Comparison of ENCODE assay signal across 1 cellular context in the genomic region with DNA sequence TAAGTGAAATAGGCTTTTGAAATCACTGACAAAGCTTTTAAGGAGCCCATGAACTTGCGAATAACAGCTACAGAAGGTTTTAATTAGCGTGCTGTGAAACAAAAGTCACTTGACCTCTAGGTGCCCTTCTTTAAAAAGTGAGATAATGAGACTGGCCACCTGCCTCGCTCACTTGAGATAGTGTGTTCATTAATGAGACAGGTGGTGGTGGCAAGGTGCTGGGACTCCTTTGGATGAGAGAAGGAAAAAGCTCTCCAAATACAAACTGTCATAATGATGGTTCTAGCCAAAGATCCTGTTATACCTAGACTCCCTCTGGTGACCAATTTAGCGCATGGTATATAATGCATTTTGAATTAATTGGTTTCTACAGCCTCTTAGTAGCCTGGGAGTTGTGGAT.
TF ChIP-seq lines count a peak whose summit lies in the region.

No MANE protein-coding gene starts in this region.

TF ChIP-seq in GM23338, 12 proteins besides CTCF, POLR2A, EP300 and RAD21 (continued from another document):
- TF ChIP-seq, protein P1, sequence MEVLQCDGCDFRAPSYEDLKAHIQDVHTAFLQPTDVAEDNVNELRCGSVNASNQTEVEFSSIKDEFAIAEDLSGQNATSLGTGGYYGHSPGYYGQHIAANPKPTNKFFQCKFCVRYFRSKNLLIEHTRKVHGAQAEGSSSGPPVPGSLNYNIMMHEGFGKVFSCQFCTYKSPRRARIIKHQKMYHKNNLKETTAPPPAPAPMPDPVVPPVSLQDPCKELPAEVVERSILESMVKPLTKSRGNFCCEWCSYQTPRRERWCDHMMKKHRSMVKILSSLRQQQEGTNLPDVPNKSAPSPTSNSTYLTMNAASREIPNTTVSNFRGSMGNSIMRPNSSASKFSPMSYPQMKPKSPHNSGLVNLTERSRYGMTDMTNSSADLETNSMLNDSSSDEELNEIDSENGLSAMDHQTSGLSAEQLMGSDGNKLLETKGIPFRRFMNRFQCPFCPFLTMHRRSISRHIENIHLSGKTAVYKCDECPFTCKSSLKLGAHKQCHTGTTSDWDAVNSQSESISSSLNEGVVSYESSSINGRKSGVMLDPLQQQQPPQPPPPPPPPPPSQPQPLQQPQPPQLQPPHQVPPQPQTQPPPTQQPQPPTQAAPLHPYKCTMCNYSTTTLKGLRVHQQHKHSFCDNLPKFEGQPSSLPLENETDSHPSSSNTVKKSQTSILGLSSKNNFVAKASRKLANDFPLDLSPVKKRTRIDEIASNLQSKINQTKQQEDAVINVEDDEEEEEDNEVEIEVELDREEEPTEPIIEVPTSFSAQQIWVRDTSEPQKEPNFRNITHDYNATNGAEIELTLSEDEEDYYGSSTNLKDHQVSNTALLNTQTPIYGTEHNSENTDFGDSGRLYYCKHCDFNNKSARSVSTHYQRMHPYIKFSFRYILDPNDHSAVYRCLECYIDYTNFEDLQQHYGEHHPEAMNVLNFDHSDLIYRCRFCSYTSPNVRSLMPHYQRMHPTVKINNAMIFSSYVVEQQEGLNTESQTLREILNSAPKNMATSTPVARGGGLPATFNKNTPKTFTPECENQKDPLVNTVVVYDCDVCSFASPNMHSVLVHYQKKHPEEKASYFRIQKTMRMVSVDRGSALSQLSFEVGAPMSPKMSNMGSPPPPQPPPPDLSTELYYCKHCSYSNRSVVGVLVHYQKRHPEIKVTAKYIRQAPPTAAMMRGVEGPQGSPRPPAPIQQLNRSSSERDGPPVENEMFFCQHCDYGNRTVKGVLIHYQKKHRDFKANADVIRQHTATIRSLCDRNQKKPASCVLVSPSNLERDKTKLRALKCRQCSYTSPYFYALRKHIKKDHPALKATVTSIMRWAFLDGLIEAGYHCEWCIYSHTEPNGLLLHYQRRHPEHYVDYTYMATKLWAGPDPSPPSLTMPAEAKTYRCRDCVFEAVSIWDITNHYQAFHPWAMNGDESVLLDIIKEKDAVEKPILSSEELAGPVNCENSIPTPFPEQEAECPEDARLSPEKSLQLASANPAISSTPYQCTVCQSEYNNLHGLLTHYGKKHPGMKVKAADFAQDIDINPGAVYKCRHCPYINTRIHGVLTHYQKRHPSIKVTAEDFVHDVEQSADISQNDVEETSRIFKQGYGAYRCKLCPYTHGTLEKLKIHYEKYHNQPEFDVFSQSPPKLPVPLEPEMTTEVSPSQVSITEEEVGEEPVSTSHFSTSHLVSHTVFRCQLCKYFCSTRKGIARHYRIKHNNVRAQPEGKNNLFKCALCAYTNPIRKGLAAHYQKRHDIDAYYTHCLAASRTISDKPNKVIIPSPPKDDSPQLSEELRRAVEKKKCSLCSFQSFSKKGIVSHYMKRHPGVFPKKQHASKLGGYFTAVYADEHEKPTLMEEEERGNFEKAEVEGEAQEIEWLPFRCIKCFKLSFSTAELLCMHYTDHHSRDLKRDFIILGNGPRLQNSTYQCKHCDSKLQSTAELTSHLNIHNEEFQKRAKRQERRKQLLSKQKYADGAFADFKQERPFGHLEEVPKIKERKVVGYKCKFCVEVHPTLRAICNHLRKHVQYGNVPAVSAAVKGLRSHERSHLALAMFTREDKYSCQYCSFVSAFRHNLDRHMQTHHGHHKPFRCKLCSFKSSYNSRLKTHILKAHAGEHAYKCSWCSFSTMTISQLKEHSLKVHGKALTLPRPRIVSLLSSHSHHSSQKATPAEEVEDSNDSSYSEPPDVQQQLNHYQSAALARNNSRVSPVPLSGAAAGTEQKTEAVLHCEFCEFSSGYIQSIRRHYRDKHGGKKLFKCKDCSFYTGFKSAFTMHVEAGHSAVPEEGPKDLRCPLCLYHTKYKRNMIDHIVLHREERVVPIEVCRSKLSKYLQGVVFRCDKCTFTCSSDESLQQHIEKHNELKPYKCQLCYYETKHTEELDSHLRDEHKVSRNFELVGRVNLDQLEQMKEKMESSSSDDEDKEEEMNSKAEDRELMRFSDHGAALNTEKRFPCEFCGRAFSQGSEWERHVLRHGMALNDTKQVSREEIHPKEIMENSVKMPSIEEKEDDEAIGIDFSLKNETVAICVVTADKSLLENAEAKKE (CRISPR knock-in tag; IDR thresholded peaks at IDR 0.05) = no peak
- TF ChIP-seq EZH2 (IDR thresholded peaks at IDR 0.05; ENCODE audit: low read depth, unreplicated experiment) (no peak), ZNF331 (CRISPR knock-in tag; IDR thresholded peaks at IDR 0.05; ENCODE audit: low read depth) (no peak), POLR2AphosphoS5 (IDR thresholded peaks at IDR 0.05; ENCODE audit: low read depth) (no peak), NANOG (IDR thresholded peaks at IDR 0.05; ENCODE audit: borderline replicate concordance) (no peak)
